Comparison of ENCODE assay signal across 15 cellular contexts in the genomic region with DNA sequence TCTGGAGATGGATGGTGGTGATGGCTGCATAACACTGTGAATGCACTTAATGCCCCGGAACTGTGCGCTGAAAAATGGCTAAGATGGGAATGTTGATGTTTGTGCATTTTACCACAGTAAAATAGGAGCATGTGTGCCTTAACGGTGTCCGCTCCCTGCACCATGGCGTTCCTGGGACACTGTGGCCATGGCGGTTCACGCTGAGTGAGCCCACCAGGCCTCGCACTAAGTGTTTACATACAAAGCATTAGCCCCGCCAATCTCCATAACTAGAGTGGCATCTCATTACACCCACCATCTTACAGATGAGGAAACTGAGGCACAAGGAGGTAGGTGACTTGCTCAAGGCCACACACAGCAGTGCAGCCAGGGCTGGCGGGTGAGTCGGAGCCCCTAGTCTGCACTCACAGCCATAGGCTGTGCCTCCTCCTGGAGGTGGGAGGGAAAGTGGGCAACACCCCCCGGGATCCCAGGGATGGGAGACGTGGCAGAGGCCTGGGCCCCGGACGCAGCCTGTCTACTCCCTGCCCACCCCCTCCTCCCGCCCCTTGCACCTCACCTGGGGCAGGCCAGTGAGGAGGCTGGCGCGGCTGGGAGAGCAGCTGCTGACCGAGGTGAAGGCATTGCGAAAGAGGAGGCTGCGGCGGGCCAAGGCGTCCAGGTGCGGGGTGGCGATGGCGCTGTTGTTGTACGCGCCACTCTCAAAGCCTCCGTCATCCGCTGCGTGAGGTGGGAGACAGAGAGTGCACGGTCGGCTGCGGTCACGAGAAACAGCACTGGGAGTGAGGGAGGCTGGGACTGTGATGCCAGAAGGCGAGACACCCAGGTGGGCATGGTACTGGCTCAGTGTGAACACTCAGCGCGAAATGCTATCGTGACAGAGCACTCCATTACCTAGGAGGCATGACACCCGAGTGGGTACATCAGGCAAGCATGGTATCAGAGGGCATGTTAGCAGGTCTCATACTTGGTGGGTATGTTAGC. TPM values are rescaled to one million over a fixed set of nuclear protein-coding genes. Genes with fewer than 3 reads are reported as not detected.
DNase-seq lines count a peak whose midpoint lies in the region; ATAC-seq, FAIRE-seq and TF ChIP-seq lines count a peak whose summit lies in the region.
"Had no signal": no experiment of that assay in that cellular context is flagged by ENCODE, and none has a peak within 500 bp of the region (broad histone marks: within the 10 kb centered on the region; RNA-seq: fewer than 3 reads in every experiment).

No MANE protein-coding gene starts in this region.

- in situ Hi-C loops in HepG2 (cut with HindIII; ENCODE audit: extremely low pct_ligation_motif_present, low pct_unique_long_range_greater_than_20kb), result no loop called here

- peak overlapping the region; percentile 44 for H3K27ac Mint-ChIP-seq in activated T-helper 17 cell treated with anti-CD3 and anti-CD28 coated beads, Interleukin-2, amount 50 U/mL, for 72 hours
- peak overlapping the region in 6 of 9 donors; percentile 41 to 95 (median 77) for H3K27ac Mint-ChIP-seq in naive thymus-derived CD4-positive, alpha-beta T cell

- WGBS in HepG2 (ENCODE audit: low lambda C conversion rate), result 97% methylated on average over 39 of the region's 40 CpGs
- 91% methylated on average over 18 of the region's 40 CpGs for WGBS in right lobe of liver (ENCODE audit: insufficient coverage, low coverage, low lambda C conversion rate, missing lambda C conversion rate)

- no peak overlapping the region for H3K4me2 ChIP-seq in HepG2 (ENCODE audit: low read depth, low read length)

- no peak for TF ChIP-seq RAD21 in HepG2 (CRISPR knock-in tag; IDR thresholded peaks at IDR 0.05)

- no peak for TF ChIP-seq POLR2A in HepG2 (IDR thresholded peaks at IDR 0.05; ENCODE audit: insufficient read depth in 1 of 2, low read depth in 2 of 2, low read length in 2 of 2)
- no peak for TF ChIP-seq POLR2A in right lobe of liver (IDR thresholded peaks at IDR 0.05)

- H2AFZ ChIP-seq in HepG2 (ENCODE audit: low read length), result no peak overlapping the region

- FAIRE-seq in HepG2 (lab: Jason Lieb, UNC), result no peak

- TF ChIP-seq EP300 in HepG2 (IDR thresholded peaks at IDR 0.05; ENCODE audit: low read depth in 2 of 2, low read length in 2 of 2) (no peak), HepG2 (CRISPR knock-in tag; IDR thresholded peaks at IDR 0.05; ENCODE audit: borderline replicate concordance) (no peak)

- DNase-seq in HepG2 (ENCODE audit: low spot score) (no peak), right lobe of liver (no peak), SW 1271 (lab: John Stamatoyannopoulos, UW) (no peak), SHP77 treated with DMSO at 0.1 percent for 48 hours (lab: John Stamatoyannopoulos, UW) (no peak), T1000 (lab: John Stamatoyannopoulos, UW) (no peak)
- no peak for DNase-seq in naive thymus-derived CD4-positive, alpha-beta T cell
- DNase-seq: DMS53, NCI-H187 treated with DMSO at 0.1 percent for 48 hours, NCI-H345, RPMI8226 had no signal

- no peaks in the 10 kb centered on the region for H3K9me3 Mint-ChIP-seq in activated T-helper 17 cell treated with anti-CD3 and anti-CD28 coated beads, Interleukin-2, amount 50 U/mL, for 72 hours
- peaks cover 0 to 2% (median 0%) of the 10 kb centered on the region in 11 donors for H3K9me3 Mint-ChIP-seq in naive thymus-derived CD4-positive, alpha-beta T cell

- no peaks in the 10 kb centered on the region for H3K9me3 ChIP-seq in HepG2 (ENCODE audit: low read length)
- no peaks in the 10 kb centered on the region for H3K9me3 ChIP-seq in right lobe of liver
- H3K9me3 ChIP-seq in naive thymus-derived CD4-positive, alpha-beta T cell (ENCODE audit: control insufficient read depth in 2 of 3, low read length in 3 of 3), result no peaks in the 10 kb centered on the region
- H3K9me3 ChIP-seq: HAP-1 had no signal

- BruUV-seq in HepG2 (replicated peaks; lab: Mats Ljungman, UMichigan), result no TSS peak

- POLR2A ChIA-PET in HepG2 (lab: Yijun Ruan, JAX), result no interaction called here
- POLR2A ChIA-PET in naive thymus-derived CD4-positive, alpha-beta T cell (lab: Charles Lee), result interaction anchor here (1.5 kb wide), 1 partner anchor 71 kb away, joined by 4 read pairs; no protein-coding TSS in a partner anchor

- ATAC-seq in HepG2 (no peak), right lobe of liver (no peak), GM18867 (IDR thresholded peaks at IDR 0.05; ENCODE audit: unreplicated experiment) (no peak)
- ATAC-seq in activated T-helper 17 cell treated with anti-CD3 and anti-CD28 coated beads, Interleukin-2, amount 50 U/mL, for 72 hours (replicated peaks), result no peak
- ATAC-seq in naive thymus-derived CD4-positive, alpha-beta T cell, result no peak

- TF ChIP-seq CTCF in HepG2 (CRISPR knock-in tag; IDR thresholded peaks at IDR 0.05) (no peak), right lobe of liver (IDR thresholded peaks at IDR 0.05) (no peak)

- H3K4me3 ChIP-seq in HepG2 (replicated peaks in 1 of 3; ENCODE audit: insufficient read depth in 1 of 3, low read depth in 2 of 3, low read length in 3 of 3), result no peak overlapping the region
- no peak overlapping the region for H3K4me3 ChIP-seq in right lobe of liver
- H3K4me3 ChIP-seq in naive thymus-derived CD4-positive, alpha-beta T cell (ENCODE audit: low read length), result no peak overlapping the region
- H3K4me3 ChIP-seq: HAP-1 had no signal

- H3K27me3 ChIP-seq in HepG2 (ENCODE audit: control insufficient read depth in 1 of 2, insufficient read depth in 2 of 2, low read length in 2 of 2) (no peaks in the 10 kb centered on the region), right lobe of liver (no peaks in the 10 kb centered on the region)
- H3K27me3 ChIP-seq in naive thymus-derived CD4-positive, alpha-beta T cell (ENCODE audit: control insufficient read depth in 2 of 2, insufficient read depth in 2 of 2, low read length in 2 of 2), result no peaks in the 10 kb centered on the region

- peaks cover 9% of the 10 kb centered on the region for H3K79me2 ChIP-seq in HepG2 (ENCODE audit: insufficient read depth, low read length)

- intact Hi-C loops in HepG2 (cut with micrococcal nuclease; ENCODE audit: unreplicated experiment), result no loop called here
- intact Hi-C loops in right lobe of liver (cut with DNase I), result no loop called here
- intact Hi-C loops in naive thymus-derived CD4-positive, alpha-beta T cell (cut with micrococcal nuclease), result no loop called here

- H4K20me1 ChIP-seq in HepG2 (ENCODE audit: insufficient read depth, low read length), result no peaks in the 10 kb centered on the region

- no peak overlapping the region for H3K9ac ChIP-seq in HepG2 (ENCODE audit: insufficient read depth, low read depth, low read length)

- no peaks in the 10 kb centered on the region for H3K27me3 Mint-ChIP-seq in activated T-helper 17 cell treated with anti-CD3 and anti-CD28 coated beads, Interleukin-2, amount 50 U/mL, for 72 hours
- peaks cover 0 to 3% (median 0%) of the 10 kb centered on the region in 5 donors for H3K27me3 Mint-ChIP-seq in naive thymus-derived CD4-positive, alpha-beta T cell

- peaks cover 64% of the 10 kb centered on the region for H3K36me3 Mint-ChIP-seq in activated T-helper 17 cell treated with anti-CD3 and anti-CD28 coated beads, Interleukin-2, amount 50 U/mL, for 72 hours (ENCODE audit: low read depth)
- H3K36me3 Mint-ChIP-seq in naive thymus-derived CD4-positive, alpha-beta T cell, result peaks cover 0 to 18% (median 4%) of the 10 kb centered on the region in 5 donors

- CTCF ChIA-PET in HepG2 (lab: Yijun Ruan, JAX; ENCODE audit: low intra/inter-chr PET ratio, low total read pairs), result no interaction called here
- CTCF ChIA-PET in naive thymus-derived CD4-positive, alpha-beta T cell (lab: Charles Lee), result interaction anchor here (0.6 kb wide), 1 partner anchor 9 kb away, joined by 4 read pairs; no protein-coding TSS in a partner anchor

- peaks cover 13 to 29% of the 10 kb centered on the region in 2 experiments for H3K36me3 ChIP-seq in HepG2 (replicated peaks in 1 of 2; ENCODE audit: control insufficient read depth in 1 of 2, insufficient read depth in 2 of 2, low read length in 2 of 2)
- H3K36me3 ChIP-seq in right lobe of liver, result peaks cover 0 to 17% (median 0%) of the 10 kb centered on the region in 4 donors
- H3K36me3 ChIP-seq in naive thymus-derived CD4-positive, alpha-beta T cell (ENCODE audit: control insufficient read depth in 2 of 3, insufficient read depth in 3 of 3, low read length in 3 of 3), result peaks cover 6 to 71% (median 7%) of the 10 kb centered on the region in 3 experiments

- peaks cover 25% of the 10 kb centered on the region for H3K4me1 ChIP-seq in HepG2 (ENCODE audit: insufficient read depth, low read length)
- H3K4me1 ChIP-seq in right lobe of liver, result peaks cover 0 to 6% (median 2%) of the 10 kb centered on the region in 4 donors
- peaks cover 13 to 30% of the 10 kb centered on the region in 2 donors for H3K4me1 ChIP-seq in naive thymus-derived CD4-positive, alpha-beta T cell (ENCODE audit: control insufficient read depth in 2 of 2, insufficient read depth in 2 of 2, low read length in 2 of 2)

- peak overlapping the region; percentile 89 for H3K4me3 Mint-ChIP-seq in activated T-helper 17 cell treated with anti-CD3 and anti-CD28 coated beads, Interleukin-2, amount 50 U/mL, for 72 hours
- H3K4me3 Mint-ChIP-seq in naive thymus-derived CD4-positive, alpha-beta T cell, result peak overlapping the region in 5 of 10 donors; percentile 2 to 90 (median 47)

- H3K27ac ChIP-seq in HepG2 (ENCODE audit: extremely low read length, insufficient read depth, low read length), result no peak overlapping the region
- H3K27ac ChIP-seq in right lobe of liver, result no peak overlapping the region
- H3K27ac ChIP-seq in naive thymus-derived CD4-positive, alpha-beta T cell (ENCODE audit: low read depth, low read length), result no peak overlapping the region
- H3K27ac ChIP-seq: C4-2B, HL-60 had no signal

- peaks cover 7% of the 10 kb centered on the region for H3K4me1 Mint-ChIP-seq in activated T-helper 17 cell treated with anti-CD3 and anti-CD28 coated beads, Interleukin-2, amount 50 U/mL, for 72 hours
- peaks cover 13 to 29% (median 21%) of the 10 kb centered on the region in 7 donors for H3K4me1 Mint-ChIP-seq in naive thymus-derived CD4-positive, alpha-beta T cell

RNA-seq across cellular contexts. Expression of gene SGSH, which starts 3.4 kb away (rescaled TPM):
- total RNA-seq in HepG2 (2016; rRNA removed; fragmentation: Illumina TruSeq; extraction: Trizol), result 5.5 and 12.2 TPM in 2 replicates
- 4.0 and 6.2 TPM in 2 replicates for total RNA-seq in HepG2 (2016; cell fraction: cytosol; rRNA removed; fragmentation: Illumina TruSeq; extraction: Trizol; ENCODE audit: low read depth)
- total RNA-seq in HepG2 (2016; cell fraction: insoluble cytoplasmic fraction; rRNA removed; fragmentation: Illumina TruSeq; extraction: Trizol), result 4.5 and 13.3 TPM in 2 replicates
- 6.1 and 6.4 TPM in 2 replicates for total RNA-seq in HepG2 (2016; cell fraction: membrane; rRNA removed; fragmentation: Illumina TruSeq; extraction: Trizol)
- total RNA-seq in HepG2 (2016; cell fraction: nucleus; rRNA removed; fragmentation: Illumina TruSeq; extraction: Trizol), result 18.5 and 23.9 TPM in 2 replicates
- 17.6 and 23.9 TPM in 2 replicates for polyA plus RNA-seq in HepG2 (2011; rRNA removed)
- polyA plus RNA-seq in HepG2 (2011; cell fraction: cytosol; rRNA removed), result 13.7 and 17.1 TPM in 2 replicates
- 145 and 163 TPM in 2 replicates for polyA plus RNA-seq in HepG2 (2011; cell fraction: nucleus; rRNA removed)
- polyA plus RNA-seq in HepG2 (2012), result 21.6 and 30.9 TPM in 2 replicates
- polyA plus RNA-seq in HepG2 (2016; cell fraction: cytosol; fragmentation: Illumina TruSeq; extraction: Trizol; ENCODE audit: low read depth), result 3.7 and 4.2 TPM in 2 replicates
- polyA plus RNA-seq in HepG2 (2016; cell fraction: insoluble cytoplasmic fraction; fragmentation: Illumina TruSeq; extraction: Trizol; ENCODE audit: low read depth), result 7.1 and 11.5 TPM in 2 replicates
- polyA plus RNA-seq in HepG2 (2016; cell fraction: membrane; fragmentation: Illumina TruSeq; extraction: Trizol; ENCODE audit: low read depth), result 7.0 and 7.3 TPM in 2 replicates
- 81.4 and 86.8 TPM in 2 replicates for polyA plus RNA-seq in HepG2 (2016; cell fraction: nucleus; fragmentation: Illumina TruSeq; extraction: Trizol; ENCODE audit: insufficient read depth, low read depth)
- 15.4 and 23.1 TPM in 2 replicates for polyA minus RNA-seq in HepG2 (2011; rRNA and poly(A)+ RNA removed; ENCODE audit: low replicate concordance)
- 15.4 and 18.7 TPM in 2 replicates for polyA minus RNA-seq in HepG2 (2011; cell fraction: cytosol; rRNA and poly(A)+ RNA removed)
- 34.1 and 36.2 TPM in 2 replicates for polyA minus RNA-seq in HepG2 (2011; cell fraction: nucleus; rRNA and poly(A)+ RNA removed)
- 10 to 100 TPM in 5 of 6 experiments, 1 to 10 TPM in 1; 9.7 to 23.5 (median 15.7) TPM for total RNA-seq in right lobe of liver
- 10 to 100 TPM; 45.7 to 63.6 TPM for total RNA-seq in activated T-helper 17 cell treated with anti-CD3 and anti-CD28 coated beads, Interleukin-2, amount 50 U/mL, for 72 hours
- 100 to 1,000 TPM in 4 of 5 experiments, 10 to 100 TPM in 1; 32.8 to 181 (median 147) TPM for total RNA-seq in naive thymus-derived CD4-positive, alpha-beta T cell
- 10 to 100 TPM; 31.1 to 55.2 TPM for polyA plus RNA-seq in naive thymus-derived CD4-positive, alpha-beta T cell

RNA-seq across cellular contexts. Expression of gene SLC26A11, which starts 3.5 kb away (rescaled TPM):
- total RNA-seq in HepG2 (2016; rRNA removed; fragmentation: Illumina TruSeq; extraction: Trizol), result 3.1 and 8.7 TPM in 2 replicates
- 3.2 and 3.4 TPM in 2 replicates for total RNA-seq in HepG2 (2016; cell fraction: cytosol; rRNA removed; fragmentation: Illumina TruSeq; extraction: Trizol; ENCODE audit: low read depth)
- total RNA-seq in HepG2 (2016; cell fraction: insoluble cytoplasmic fraction; rRNA removed; fragmentation: Illumina TruSeq; extraction: Trizol), result 3.5 and 11.2 TPM in 2 replicates
- total RNA-seq in HepG2 (2016; cell fraction: membrane; rRNA removed; fragmentation: Illumina TruSeq; extraction: Trizol), result 3.1 and 3.2 TPM in 2 replicates
- total RNA-seq in HepG2 (2016; cell fraction: nucleus; rRNA removed; fragmentation: Illumina TruSeq; extraction: Trizol), result 12.9 and 13.6 TPM in 2 replicates
- polyA plus RNA-seq in HepG2 (2011; rRNA removed), result 13.2 and 21.1 TPM in 2 replicates
- 5.5 and 7.6 TPM in 2 replicates for polyA plus RNA-seq in HepG2 (2011; cell fraction: cytosol; rRNA removed)
- polyA plus RNA-seq in HepG2 (2011; cell fraction: nucleus; rRNA removed), result 121 and 146 TPM in 2 replicates
- polyA plus RNA-seq in HepG2 (2012), result 7.0 and 18.5 TPM in 2 replicates
- polyA plus RNA-seq in HepG2 (2016; cell fraction: cytosol; fragmentation: Illumina TruSeq; extraction: Trizol; ENCODE audit: low read depth), result 0.73 and 1.0 TPM in 2 replicates
- 2.8 and 4.4 TPM in 2 replicates for polyA plus RNA-seq in HepG2 (2016; cell fraction: insoluble cytoplasmic fraction; fragmentation: Illumina TruSeq; extraction: Trizol; ENCODE audit: low read depth)
- polyA plus RNA-seq in HepG2 (2016; cell fraction: membrane; fragmentation: Illumina TruSeq; extraction: Trizol; ENCODE audit: low read depth), result 1.4 and 2.3 TPM in 2 replicates
- 29.5 and 32.2 TPM in 2 replicates for polyA plus RNA-seq in HepG2 (2016; cell fraction: nucleus; fragmentation: Illumina TruSeq; extraction: Trizol; ENCODE audit: insufficient read depth, low read depth)
- polyA minus RNA-seq in HepG2 (2011; rRNA and poly(A)+ RNA removed; ENCODE audit: low replicate concordance), result 7.7 and 20.5 TPM in 2 replicates
- polyA minus RNA-seq in HepG2 (2011; cell fraction: cytosol; rRNA and poly(A)+ RNA removed), result 5.6 and 11.8 TPM in 2 replicates
- polyA minus RNA-seq in HepG2 (2011; cell fraction: nucleus; rRNA and poly(A)+ RNA removed), result 22.4 and 23.0 TPM in 2 replicates
- total RNA-seq in right lobe of liver, result 1 to 10 TPM; 5.8 to 9.8 (median 6.5) TPM
- 10 to 100 TPM; 23.5 to 37.3 TPM for total RNA-seq in activated T-helper 17 cell treated with anti-CD3 and anti-CD28 coated beads, Interleukin-2, amount 50 U/mL, for 72 hours
- total RNA-seq in naive thymus-derived CD4-positive, alpha-beta T cell, result 10 to 100 TPM in 4 of 5 experiments, 1 to 10 TPM in 1; 7.9 to 87.5 (median 67.5) TPM
- polyA plus RNA-seq in naive thymus-derived CD4-positive, alpha-beta T cell, result 1 to 10 TPM; 3.7 to 7.3 TPM

RNA-seq across cellular contexts. Expression of gene RNF213, which starts 43.9 kb away (rescaled TPM):
- 38.7 and 42.8 TPM in 2 replicates for total RNA-seq in HepG2 (2016; rRNA removed; fragmentation: Illumina TruSeq; extraction: Trizol)
- 8.0 and 9.3 TPM in 2 replicates for total RNA-seq in HepG2 (2016; cell fraction: cytosol; rRNA removed; fragmentation: Illumina TruSeq; extraction: Trizol; ENCODE audit: low read depth)
- total RNA-seq in HepG2 (2016; cell fraction: insoluble cytoplasmic fraction; rRNA removed; fragmentation: Illumina TruSeq; extraction: Trizol), result 36.5 and 38.8 TPM in 2 replicates
- total RNA-seq in HepG2 (2016; cell fraction: membrane; rRNA removed; fragmentation: Illumina TruSeq; extraction: Trizol), result 12.8 and 13.4 TPM in 2 replicates
- 57.4 and 57.5 TPM in 2 replicates for total RNA-seq in HepG2 (2016; cell fraction: nucleus; rRNA removed; fragmentation: Illumina TruSeq; extraction: Trizol)
- 38.6 and 44.0 TPM in 2 replicates for polyA plus RNA-seq in HepG2 (2011; rRNA removed)
- 16.4 and 18.9 TPM in 2 replicates for polyA plus RNA-seq in HepG2 (2011; cell fraction: cytosol; rRNA removed)
- polyA plus RNA-seq in HepG2 (2011; cell fraction: nucleus; rRNA removed), result 134 and 171 TPM in 2 replicates
- polyA plus RNA-seq in HepG2 (2012), result 28.2 and 46.6 TPM in 2 replicates
- 1.4 and 2.0 TPM in 2 replicates for polyA plus RNA-seq in HepG2 (2016; cell fraction: cytosol; fragmentation: Illumina TruSeq; extraction: Trizol; ENCODE audit: low read depth)
- 23.5 and 27.4 TPM in 2 replicates for polyA plus RNA-seq in HepG2 (2016; cell fraction: insoluble cytoplasmic fraction; fragmentation: Illumina TruSeq; extraction: Trizol; ENCODE audit: low read depth)
- polyA plus RNA-seq in HepG2 (2016; cell fraction: membrane; fragmentation: Illumina TruSeq; extraction: Trizol; ENCODE audit: low read depth), result 3.4 and 3.7 TPM in 2 replicates
- polyA plus RNA-seq in HepG2 (2016; cell fraction: nucleus; fragmentation: Illumina TruSeq; extraction: Trizol; ENCODE audit: insufficient read depth, low read depth), result 77.8 and 79.2 TPM in 2 replicates
- polyA minus RNA-seq in HepG2 (2011; rRNA and poly(A)+ RNA removed; ENCODE audit: low replicate concordance), result 133 and 148 TPM in 2 replicates
- polyA minus RNA-seq in HepG2 (2011; cell fraction: cytosol; rRNA and poly(A)+ RNA removed), result 36.1 and 37.6 TPM in 2 replicates
- polyA minus RNA-seq in HepG2 (2011; cell fraction: nucleus; rRNA and poly(A)+ RNA removed), result 108 and 132 TPM in 2 replicates
- total RNA-seq in right lobe of liver, result 10 to 100 TPM; 59.1 to 87.7 (median 73.0) TPM
- total RNA-seq in activated T-helper 17 cell treated with anti-CD3 and anti-CD28 coated beads, Interleukin-2, amount 50 U/mL, for 72 hours, result 1,000 to 10,000 TPM; 1,022 to 1,405 TPM
- total RNA-seq in naive thymus-derived CD4-positive, alpha-beta T cell, result 100 to 1,000 TPM; 317 to 775 (median 426) TPM
- 10 to 100 TPM; 33.3 to 49.6 TPM for polyA plus RNA-seq in naive thymus-derived CD4-positive, alpha-beta T cell

RNA-seq across cellular contexts. Expression of gene CARD14, which starts 46.9 kb away (rescaled TPM):
- 0.11 TPM in 1 of 2 replicates, not detected in the other for total RNA-seq in HepG2 (2016; rRNA removed; fragmentation: Illumina TruSeq; extraction: Trizol)
- total RNA-seq in HepG2 (2016; cell fraction: cytosol; rRNA removed; fragmentation: Illumina TruSeq; extraction: Trizol; ENCODE audit: low read depth), result not detected in 2 replicates
- total RNA-seq in HepG2 (2016; cell fraction: insoluble cytoplasmic fraction; rRNA removed; fragmentation: Illumina TruSeq; extraction: Trizol), result 0.06 TPM in 1 of 2 replicates, not detected in the other
- not detected in 2 replicates for total RNA-seq in HepG2 (2016; cell fraction: membrane; rRNA removed; fragmentation: Illumina TruSeq; extraction: Trizol)
- not detected in 2 replicates for total RNA-seq in HepG2 (2016; cell fraction: nucleus; rRNA removed; fragmentation: Illumina TruSeq; extraction: Trizol)
- polyA plus RNA-seq in HepG2 (2011; rRNA removed), result 0.03 TPM in 1 of 2 replicates, not detected in the other
- polyA plus RNA-seq in HepG2 (2011; cell fraction: cytosol; rRNA removed), result not detected in 2 replicates
- 0.05 and 0.11 TPM in 2 replicates for polyA plus RNA-seq in HepG2 (2011; cell fraction: nucleus; rRNA removed)
- 0.16 and 0.19 TPM in 2 replicates for polyA plus RNA-seq in HepG2 (2012)
- not detected in 2 replicates for polyA plus RNA-seq in HepG2 (2016; cell fraction: cytosol; fragmentation: Illumina TruSeq; extraction: Trizol; ENCODE audit: low read depth)
- not detected in 2 replicates for polyA plus RNA-seq in HepG2 (2016; cell fraction: insoluble cytoplasmic fraction; fragmentation: Illumina TruSeq; extraction: Trizol; ENCODE audit: low read depth)
- not detected in 2 replicates for polyA plus RNA-seq in HepG2 (2016; cell fraction: membrane; fragmentation: Illumina TruSeq; extraction: Trizol; ENCODE audit: low read depth)
- polyA plus RNA-seq in HepG2 (2016; cell fraction: nucleus; fragmentation: Illumina TruSeq; extraction: Trizol; ENCODE audit: insufficient read depth, low read depth), result 0.21 TPM in 1 of 2 replicates, not detected in the other
- polyA minus RNA-seq in HepG2 (2011; rRNA and poly(A)+ RNA removed; ENCODE audit: low replicate concordance), result 0.22 and 5.5 TPM in 2 replicates
- not detected in 2 replicates for polyA minus RNA-seq in HepG2 (2011; cell fraction: cytosol; rRNA and poly(A)+ RNA removed)
- polyA minus RNA-seq in HepG2 (2011; cell fraction: nucleus; rRNA and poly(A)+ RNA removed), result not detected in 2 replicates
- under 1 TPM in 3 of 6 experiments, not detected in 3; 0.20 to 0.29 (median 0.22) TPM for total RNA-seq in right lobe of liver
- total RNA-seq in activated T-helper 17 cell treated with anti-CD3 and anti-CD28 coated beads, Interleukin-2, amount 50 U/mL, for 72 hours, result not detected
- total RNA-seq in naive thymus-derived CD4-positive, alpha-beta T cell, result under 1 TPM in 3 of 5 experiments, not detected in 2; 0.24 to 0.57 (median 0.30) TPM
- not detected for polyA plus RNA-seq in naive thymus-derived CD4-positive, alpha-beta T cell
